1 cellular context compared by ENCODE assay signal in the genomic region with DNA sequence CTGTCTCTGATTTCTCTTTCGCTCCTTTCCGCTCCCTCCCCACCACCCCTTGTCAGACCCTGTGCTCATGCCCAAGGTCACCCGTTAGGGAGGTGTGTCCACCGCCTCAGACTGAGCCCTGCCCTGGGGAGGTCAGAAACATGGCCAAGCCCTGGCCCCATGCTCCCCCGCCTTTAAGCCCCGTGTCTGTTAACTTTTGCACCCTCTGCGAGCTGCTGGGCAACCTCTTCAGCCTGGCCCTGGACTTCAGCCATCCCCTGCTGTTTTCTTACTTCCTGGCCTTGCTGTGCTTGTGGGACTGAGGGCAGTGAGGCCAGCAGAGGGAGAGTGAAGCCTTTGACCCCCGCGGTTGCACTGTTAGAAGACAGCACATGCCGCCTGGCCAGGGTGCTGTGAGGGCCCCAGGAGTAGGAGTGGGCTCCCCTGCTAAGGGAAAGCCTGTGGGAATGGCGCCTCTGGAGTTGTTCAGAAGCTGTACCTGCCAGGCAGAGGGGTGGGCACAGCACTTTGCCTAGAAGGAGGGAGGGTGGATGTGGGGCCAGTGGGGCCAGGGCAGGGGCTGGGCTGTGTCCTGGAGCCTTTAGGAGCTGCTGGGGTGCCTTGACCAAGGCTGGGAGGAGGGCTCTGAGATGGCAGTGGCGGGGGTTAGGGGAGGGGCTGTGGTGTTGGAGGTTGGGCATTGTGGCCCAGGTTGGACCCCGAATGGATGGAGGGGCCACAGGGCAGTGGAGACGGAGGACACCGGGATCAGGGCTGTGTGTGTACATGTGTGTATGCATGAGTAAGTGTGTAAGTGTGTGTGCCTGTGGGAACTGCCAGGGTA.
A peak's percentile ranks its signal among the peaks of the same experiment; 100 is the strongest.
TF ChIP-seq lines count a peak whose summit lies in the region.

No MANE protein-coding gene starts in this region.

TF ChIP-seq in HepG2, 621 proteins besides CTCF, POLR2A, EP300 and RAD21 (continued from another document and continues in another):
- TF ChIP-seq DMTF1 (CRISPR knock-in tag; IDR thresholded peaks at IDR 0.05) (peak; percentile 46; the same call in 1 of the 2 replicates), ZNF264 (CRISPR knock-in tag; IDR thresholded peaks at IDR 0.05) (0 out of 2 replicates have a peak, but pooled peaks have one; percentile 18), ZNF772 (CRISPR knock-in tag; IDR thresholded peaks at IDR 0.05) (peak; percentile 75; the same call in 1 of the 2 replicates), BRD4 (CRISPR knock-in tag; IDR thresholded peaks at IDR 0.05) (no peak; the same call in 1 of the 2 replicates), CREB3 (CRISPR knock-in tag; IDR thresholded peaks at IDR 0.05) (no peak), BRCA1 (CRISPR knock-in tag; IDR thresholded peaks at IDR 0.05) (no peak), ATRX (CRISPR knock-in tag; IDR thresholded peaks at IDR 0.05; ENCODE audit: borderline replicate concordance) (no peak), ZNF138 (CRISPR knock-in tag; IDR thresholded peaks at IDR 0.05; ENCODE audit: low read depth) (no peak), ETV6 (CRISPR knock-in tag; conservative IDR thresholded peaks at IDR 0.05) (no peak), REL (CRISPR knock-in tag; conservative IDR thresholded peaks at IDR 0.05) (no peak), SMAD9 (CRISPR knock-in tag; IDR thresholded peaks at IDR 0.05) (no peak), ZNF790 (CRISPR knock-in tag; IDR thresholded peaks at IDR 0.05; ENCODE audit: borderline replicate concordance) (no peak; the same call in 1 of the 2 replicates), SP5 (CRISPR knock-in tag; IDR thresholded peaks at IDR 0.05; ENCODE audit: borderline replicate concordance, low read depth) (peak; percentile 69; the same call in 1 of the 2 replicates), ZNF550 (CRISPR knock-in tag; IDR thresholded peaks at IDR 0.05; ENCODE audit: borderline replicate concordance) (peak; percentile 50; the same call in 1 of the 2 replicates), MTF1 (CRISPR knock-in tag; IDR thresholded peaks at IDR 0.05) (no peak), TCF12 (IDR thresholded peaks at IDR 0.05) (no peak), TCF12 (CRISPR knock-in tag; IDR thresholded peaks at IDR 0.05) (no peak), KAT8 (CRISPR knock-in tag; IDR thresholded peaks at IDR 0.05) (peak; percentile 68), SRSF1 (optimal IDR thresholded peaks at IDR 0.05; ENCODE audit: low read depth, low read length) (peak; percentile 76), ZNF256 (CRISPR knock-in tag; conservative IDR thresholded peaks at IDR 0.05) (no peak; the same call in 1 of the 2 replicates), SNAI1 (CRISPR knock-in tag; IDR thresholded peaks at IDR 0.05; ENCODE audit: borderline replicate concordance) (no peak), HNRNPK (IDR thresholded peaks at IDR 0.05; ENCODE audit: low read depth, low read length, poor library complexity, severe bottlenecking) (no peak), TOE1 (CRISPR knock-in tag; IDR thresholded peaks at IDR 0.05) (no peak), ZMYM3 (CRISPR knock-in tag; IDR thresholded peaks at IDR 0.05) (peak; percentile 94), NR2C2 (CRISPR knock-in tag; IDR thresholded peaks at IDR 0.05; ENCODE audit: borderline replicate concordance) (peak; percentile 93)
- TF ChIP-seq, protein P1, sequence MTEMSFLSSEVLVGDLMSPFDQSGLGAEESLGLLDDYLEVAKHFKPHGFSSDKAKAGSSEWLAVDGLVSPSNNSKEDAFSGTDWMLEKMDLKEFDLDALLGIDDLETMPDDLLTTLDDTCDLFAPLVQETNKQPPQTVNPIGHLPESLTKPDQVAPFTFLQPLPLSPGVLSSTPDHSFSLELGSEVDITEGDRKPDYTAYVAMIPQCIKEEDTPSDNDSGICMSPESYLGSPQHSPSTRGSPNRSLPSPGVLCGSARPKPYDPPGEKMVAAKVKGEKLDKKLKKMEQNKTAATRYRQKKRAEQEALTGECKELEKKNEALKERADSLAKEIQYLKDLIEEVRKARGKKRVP (CRISPR knock-in tag; IDR thresholded peaks at IDR 0.05) = no peak
- TF ChIP-seq, protein P2, sequence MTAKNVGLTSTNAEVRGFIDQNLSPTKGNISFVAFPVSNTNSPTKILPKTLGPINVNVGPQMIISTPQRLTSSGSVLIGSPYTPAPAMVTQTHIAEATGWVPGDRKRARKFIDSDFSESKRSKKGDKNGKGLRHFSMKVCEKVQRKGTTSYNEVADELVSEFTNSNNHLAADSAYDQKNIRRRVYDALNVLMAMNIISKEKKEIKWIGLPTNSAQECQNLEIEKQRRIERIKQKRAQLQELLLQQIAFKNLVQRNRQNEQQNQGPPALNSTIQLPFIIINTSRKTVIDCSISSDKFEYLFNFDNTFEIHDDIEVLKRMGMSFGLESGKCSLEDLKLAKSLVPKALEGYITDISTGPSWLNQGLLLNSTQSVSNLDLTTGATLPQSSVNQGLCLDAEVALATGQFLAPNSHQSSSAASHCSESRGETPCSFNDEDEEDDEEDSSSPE (CRISPR knock-in tag; IDR thresholded peaks at IDR 0.05) = peak; percentile 51
- TF ChIP-seq, protein P3, sequence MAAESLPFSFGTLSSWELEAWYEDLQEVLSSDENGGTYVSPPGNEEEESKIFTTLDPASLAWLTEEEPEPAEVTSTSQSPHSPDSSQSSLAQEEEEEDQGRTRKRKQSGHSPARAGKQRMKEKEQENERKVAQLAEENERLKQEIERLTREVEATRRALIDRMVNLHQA (CRISPR knock-in tag; IDR thresholded peaks at IDR 0.05) = no peak
- TF ChIP-seq, protein P4, sequence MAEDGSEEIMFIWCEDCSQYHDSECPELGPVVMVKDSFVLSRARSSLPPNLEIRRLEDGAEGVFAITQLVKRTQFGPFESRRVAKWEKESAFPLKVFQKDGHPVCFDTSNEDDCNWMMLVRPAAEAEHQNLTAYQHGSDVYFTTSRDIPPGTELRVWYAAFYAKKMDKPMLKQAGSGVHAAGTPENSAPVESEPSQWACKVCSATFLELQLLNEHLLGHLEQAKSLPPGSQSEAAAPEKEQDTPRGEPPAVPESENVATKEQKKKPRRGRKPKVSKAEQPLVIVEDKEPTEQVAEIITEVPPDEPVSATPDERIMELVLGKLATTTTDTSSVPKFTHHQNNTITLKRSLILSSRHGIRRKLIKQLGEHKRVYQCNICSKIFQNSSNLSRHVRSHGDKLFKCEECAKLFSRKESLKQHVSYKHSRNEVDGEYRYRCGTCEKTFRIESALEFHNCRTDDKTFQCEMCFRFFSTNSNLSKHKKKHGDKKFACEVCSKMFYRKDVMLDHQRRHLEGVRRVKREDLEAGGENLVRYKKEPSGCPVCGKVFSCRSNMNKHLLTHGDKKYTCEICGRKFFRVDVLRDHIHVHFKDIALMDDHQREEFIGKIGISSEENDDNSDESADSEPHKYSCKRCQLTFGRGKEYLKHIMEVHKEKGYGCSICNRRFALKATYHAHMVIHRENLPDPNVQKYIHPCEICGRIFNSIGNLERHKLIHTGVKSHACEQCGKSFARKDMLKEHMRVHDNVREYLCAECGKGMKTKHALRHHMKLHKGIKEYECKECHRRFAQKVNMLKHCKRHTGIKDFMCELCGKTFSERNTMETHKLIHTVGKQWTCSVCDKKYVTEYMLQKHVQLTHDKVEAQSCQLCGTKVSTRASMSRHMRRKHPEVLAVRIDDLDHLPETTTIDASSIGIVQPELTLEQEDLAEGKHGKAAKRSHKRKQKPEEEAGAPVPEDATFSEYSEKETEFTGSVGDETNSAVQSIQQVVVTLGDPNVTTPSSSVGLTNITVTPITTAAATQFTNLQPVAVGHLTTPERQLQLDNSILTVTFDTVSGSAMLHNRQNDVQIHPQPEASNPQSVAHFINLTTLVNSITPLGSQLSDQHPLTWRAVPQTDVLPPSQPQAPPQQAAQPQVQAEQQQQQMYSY (CRISPR knock-in tag; IDR thresholded peaks at IDR 0.05) = no peak
- TF ChIP-seq, protein P5, sequence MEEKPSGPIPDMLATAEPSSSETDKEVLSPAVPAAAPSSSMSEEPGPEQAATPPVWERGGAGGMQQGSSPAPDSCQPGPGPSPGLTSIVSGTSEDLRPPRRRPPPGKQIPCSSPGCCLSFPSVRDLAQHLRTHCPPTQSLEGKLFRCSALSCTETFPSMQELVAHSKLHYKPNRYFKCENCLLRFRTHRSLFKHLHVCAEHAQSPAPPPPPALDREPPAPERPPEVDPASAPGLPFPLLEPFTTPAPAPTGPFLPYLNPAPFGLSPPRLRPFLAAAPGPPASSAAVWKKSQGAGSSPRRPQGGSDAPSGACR (CRISPR knock-in tag; IDR thresholded peaks at IDR 0.05) = peak; percentile 90
- TF ChIP-seq, protein P6, sequence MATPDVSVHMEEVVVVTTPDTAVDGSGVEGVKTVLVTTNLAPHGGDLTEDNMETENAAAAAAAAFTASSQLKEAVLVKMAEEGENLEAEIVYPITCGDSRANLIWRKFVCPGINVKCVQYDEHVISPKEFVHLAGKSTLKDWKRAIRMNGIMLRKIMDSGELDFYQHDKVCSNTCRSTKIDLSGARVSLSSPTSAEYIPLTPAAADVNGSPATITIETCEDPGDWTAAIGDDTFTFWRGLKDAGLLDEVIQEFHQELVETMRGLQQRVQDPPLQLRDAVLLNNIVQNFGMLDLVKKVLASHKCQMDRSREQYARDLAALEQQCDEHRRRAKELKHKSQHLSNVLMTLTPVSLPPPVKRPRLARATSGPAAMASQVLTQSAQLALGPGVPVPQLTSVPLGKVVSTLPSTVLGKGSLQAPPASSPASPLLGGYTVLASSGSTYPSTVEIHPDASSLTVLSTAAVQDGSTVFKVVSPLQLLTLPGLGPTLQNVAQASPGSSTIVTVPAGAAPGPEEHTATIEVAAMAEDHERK (CRISPR knock-in tag; IDR thresholded peaks at IDR 0.05; ENCODE audit: low read depth) = no peak
- TF ChIP-seq, protein P7, sequence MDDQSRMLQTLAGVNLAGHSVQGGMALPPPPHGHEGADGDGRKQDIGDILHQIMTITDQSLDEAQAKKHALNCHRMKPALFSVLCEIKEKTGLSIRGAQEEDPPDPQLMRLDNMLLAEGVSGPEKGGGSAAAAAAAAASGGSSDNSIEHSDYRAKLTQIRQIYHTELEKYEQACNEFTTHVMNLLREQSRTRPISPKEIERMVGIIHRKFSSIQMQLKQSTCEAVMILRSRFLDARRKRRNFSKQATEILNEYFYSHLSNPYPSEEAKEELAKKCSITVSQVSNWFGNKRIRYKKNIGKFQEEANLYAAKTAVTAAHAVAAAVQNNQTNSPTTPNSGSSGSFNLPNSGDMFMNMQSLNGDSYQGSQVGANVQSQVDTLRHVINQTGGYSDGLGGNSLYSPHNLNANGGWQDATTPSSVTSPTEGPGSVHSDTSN (CRISPR knock-in tag; IDR thresholded peaks at IDR 0.05; ENCODE audit: borderline replicate concordance) = no peak
